ENCODE assay signal across 1 cellular context in genomic region chr7:36208406-36208805, GRCh38.
TF ChIP-seq lines count a peak whose summit lies in the region.

No MANE protein-coding gene starts in this region.

TF ChIP-seq in HepG2, 621 proteins besides CTCF, POLR2A, EP300 and RAD21 (continued from another document):
- TF ChIP-seq, protein P1, sequence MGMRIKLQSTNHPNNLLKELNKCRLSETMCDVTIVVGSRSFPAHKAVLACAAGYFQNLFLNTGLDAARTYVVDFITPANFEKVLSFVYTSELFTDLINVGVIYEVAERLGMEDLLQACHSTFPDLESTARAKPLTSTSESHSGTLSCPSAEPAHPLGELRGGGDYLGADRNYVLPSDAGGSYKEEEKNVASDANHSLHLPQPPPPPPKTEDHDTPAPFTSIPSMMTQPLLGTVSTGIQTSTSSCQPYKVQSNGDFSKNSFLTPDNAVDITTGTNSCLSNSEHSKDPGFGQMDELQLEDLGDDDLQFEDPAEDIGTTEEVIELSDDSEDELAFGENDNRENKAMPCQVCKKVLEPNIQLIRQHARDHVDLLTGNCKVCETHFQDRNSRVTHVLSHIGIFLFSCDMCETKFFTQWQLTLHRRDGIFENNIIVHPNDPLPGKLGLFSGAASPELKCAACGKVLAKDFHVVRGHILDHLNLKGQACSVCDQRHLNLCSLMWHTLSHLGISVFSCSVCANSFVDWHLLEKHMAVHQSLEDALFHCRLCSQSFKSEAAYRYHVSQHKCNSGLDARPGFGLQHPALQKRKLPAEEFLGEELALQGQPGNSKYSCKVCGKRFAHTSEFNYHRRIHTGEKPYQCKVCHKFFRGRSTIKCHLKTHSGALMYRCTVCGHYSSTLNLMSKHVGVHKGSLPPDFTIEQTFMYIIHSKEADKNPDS (CRISPR knock-in tag; IDR thresholded peaks at IDR 0.05): no peak
- no peak for TF ChIP-seq ZNF839 (CRISPR knock-in tag; IDR thresholded peaks at IDR 0.05; ENCODE audit: borderline replicate concordance)
- TF ChIP-seq, protein P2, sequence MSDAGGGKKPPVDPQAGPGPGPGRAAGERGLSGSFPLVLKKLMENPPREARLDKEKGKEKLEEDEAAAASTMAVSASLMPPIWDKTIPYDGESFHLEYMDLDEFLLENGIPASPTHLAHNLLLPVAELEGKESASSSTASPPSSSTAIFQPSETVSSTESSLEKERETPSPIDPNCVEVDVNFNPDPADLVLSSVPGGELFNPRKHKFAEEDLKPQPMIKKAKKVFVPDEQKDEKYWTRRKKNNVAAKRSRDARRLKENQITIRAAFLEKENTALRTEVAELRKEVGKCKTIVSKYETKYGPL (CRISPR knock-in tag; IDR thresholded peaks at IDR 0.05): no peak
- no peak for TF ChIP-seq ETV5 (CRISPR knock-in tag; IDR thresholded peaks at IDR 0.05; ENCODE audit: borderline replicate concordance)
